Comparison of ENCODE assay signal across 12 cellular contexts in the genomic region with DNA sequence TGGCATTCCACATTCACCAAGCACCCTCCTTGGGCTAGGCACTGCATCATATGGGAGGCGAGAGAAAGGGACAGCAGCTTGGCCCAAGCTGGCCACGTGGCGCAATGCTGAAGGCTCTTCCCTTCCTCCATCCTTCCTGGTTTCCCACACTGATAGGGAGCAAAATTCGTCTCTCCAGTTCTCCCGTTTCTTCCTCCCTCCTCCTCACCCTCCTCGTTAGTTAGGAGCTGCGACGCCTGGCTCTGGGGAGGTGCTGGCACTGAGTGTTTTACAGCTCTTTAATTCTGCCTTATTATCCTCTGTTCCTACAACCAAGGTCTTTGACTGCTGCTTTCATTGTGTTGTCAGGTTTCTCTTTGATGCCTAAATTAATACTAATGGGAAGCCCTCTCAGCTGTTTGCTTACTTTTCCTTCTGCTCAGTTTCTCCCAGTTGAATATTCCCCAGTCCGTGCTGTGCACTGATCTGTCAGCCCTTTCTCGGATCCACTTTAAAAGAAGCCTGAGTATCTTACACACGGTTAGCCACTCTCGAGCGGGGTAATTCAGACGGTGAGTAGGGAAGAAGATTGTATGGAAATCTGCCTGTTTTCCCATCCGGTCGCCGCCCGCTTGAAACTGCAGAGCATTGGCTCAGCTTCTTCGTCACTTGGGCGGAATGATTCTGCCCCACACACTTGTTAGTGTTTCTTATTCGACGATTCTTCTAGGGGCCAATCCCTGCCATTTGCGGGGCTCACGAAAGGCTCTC. TPM values are rescaled to one million over a fixed set of nuclear protein-coding genes. Genes with fewer than 3 reads are reported as not detected.
DNase-seq lines count a peak whose midpoint lies in the region; ATAC-seq, FAIRE-seq and TF ChIP-seq lines count a peak whose summit lies in the region.
"Had no signal": no experiment of that assay in that cellular context is flagged by ENCODE, and none has a peak within 500 bp of the region (broad histone marks: within the 10 kb centered on the region; RNA-seq: fewer than 3 reads in every experiment).

No MANE protein-coding gene starts in this region.

- H3K36me3 Mint-ChIP-seq in endodermal cell (ENCODE audit: low read depth): no peaks in the 10 kb centered on the region
- H3K36me3 Mint-ChIP-seq in stimulated activated effector memory CD8-positive, alpha-beta T cell treated with anti-CD3 and anti-CD28 coated beads, Interleukin-12 subunit alpha, Interleukin-12 subunit beta, amount 100 ng/mL, for 72 hours: no peaks in the 10 kb centered on the region
- H3K36me3 Mint-ChIP-seq: activated naive CD8-positive, alpha-beta T cell; naive B cell had no signal

- intact Hi-C loops in kidney (cut with DNase I): no loop called here

- H3K27ac ChIP-seq in HUES64 (ENCODE audit: low read depth, low read length) (no peak overlapping the region), endodermal cell (ENCODE audit: low read depth, low read length) (no peak overlapping the region), kidney (ENCODE audit: low read depth in 2 of 2, low read length in 2 of 2) (no peak overlapping the region), small intestine (ENCODE audit: low read depth in 1 of 2, low read length in 1 of 2) (no peak overlapping the region)

- H3K4me1 ChIP-seq in HUES64 (ENCODE audit: insufficient read depth, low read length): peaks cover 19% of the 10 kb centered on the region
- no peaks in the 10 kb centered on the region for H3K4me1 ChIP-seq in endodermal cell (ENCODE audit: control insufficient read depth, insufficient read depth, low read length)
- peaks cover 0 to 3% of the 10 kb centered on the region in 2 donors for H3K4me1 ChIP-seq in kidney (ENCODE audit: control insufficient read depth in 1 of 2, insufficient read depth in 1 of 2, low read depth in 1 of 2, low read length in 2 of 2)
- H3K4me1 ChIP-seq in small intestine (ENCODE audit: control insufficient read depth in 2 of 2, insufficient read depth in 1 of 2, low read depth in 1 of 2, low read length in 1 of 2): no peaks in the 10 kb centered on the region

- peak overlapping the region; percentile 46 for H3K4me3 Mint-ChIP-seq in endodermal cell
- no peak overlapping the region for H3K4me3 Mint-ChIP-seq in stimulated activated effector memory CD8-positive, alpha-beta T cell treated with anti-CD3 and anti-CD28 coated beads, Interleukin-12 subunit alpha, Interleukin-12 subunit beta, amount 100 ng/mL, for 72 hours
- H3K4me3 Mint-ChIP-seq: activated naive CD8-positive, alpha-beta T cell; naive B cell had no signal

- H3K27ac Mint-ChIP-seq in endodermal cell: no peak overlapping the region
- no peak overlapping the region for H3K27ac Mint-ChIP-seq in stimulated activated effector memory CD8-positive, alpha-beta T cell treated with anti-CD3 and anti-CD28 coated beads, Interleukin-12 subunit alpha, Interleukin-12 subunit beta, amount 100 ng/mL, for 72 hours
- H3K27ac Mint-ChIP-seq: activated naive CD8-positive, alpha-beta T cell had no signal

- peaks cover 52% of the 10 kb centered on the region for H3K27me3 Mint-ChIP-seq in endodermal cell (ENCODE audit: insufficient read depth)

- no peaks in the 10 kb centered on the region for H3K9me3 ChIP-seq in HUES64 (ENCODE audit: insufficient read depth, low read depth, low read length)
- no peaks in the 10 kb centered on the region for H3K9me3 ChIP-seq in endodermal cell (ENCODE audit: control insufficient read depth, low read length)
- H3K9me3 ChIP-seq in kidney (ENCODE audit: control insufficient read depth in 1 of 2, low read length in 2 of 2): no peaks in the 10 kb centered on the region
- H3K9me3 ChIP-seq in small intestine (ENCODE audit: control insufficient read depth, low read depth): no peaks in the 10 kb centered on the region

- DNase-seq in endodermal cell (peak; percentile 75), kidney (no peak), small intestine (peak; percentile 10), GM10248 (ENCODE audit: extremely low spot score) (no peak), NCI-H446 treated with DMSO at 0.1 percent for 48 hours (lab: John Stamatoyannopoulos, UW) (no peak)
- DNase-seq in stimulated activated effector memory CD8-positive, alpha-beta T cell treated with anti-CD3 and anti-CD28 coated beads, Interleukin-12 subunit alpha, Interleukin-12 subunit beta, amount 100 ng/mL, for 72 hours (ENCODE audit: low spot score in 2 of 2): no peak
- no peak for DNase-seq in stimulated activated CD8-positive, alpha-beta memory T cell treated with anti-CD3 and anti-CD28 coated beads, Interleukin-4, amount 100 ng/mL, for 48 hours
- DNase-seq: naive B cell, NCI-H1436 had no signal

- WGBS in HUES64: 19% methylated on average over 24 of the region's 24 CpGs
- WGBS in endodermal cell (ENCODE audit: insufficient coverage in 1 of 2, insufficient read length in 1 of 2), 2 experiments: 34 to 35% methylated on average over 19 to 24 of the region's 24 CpGs
- WGBS in small intestine, 3 donors: 11 to 18% (median 16%) methylated on average over 24 of the region's 24 CpGs

- TF ChIP-seq CTCF in endodermal cell (conservative IDR thresholded peaks at IDR 0.05) (no peak), kidney (IDR thresholded peaks at IDR 0.05; ENCODE audit: borderline replicate concordance, extremely low read depth, insufficient read depth) (no peak), GM10248 (IDR thresholded peaks at IDR 0.05; ENCODE audit: control extremely low read depth, extremely low read depth, low read depth, missing control alignments) (no peak)

- POLR2A ChIA-PET in GM10248 (lab: Yijun Ruan, JAX): no interaction called here

- no peaks in the 10 kb centered on the region for H3K36me3 ChIP-seq in HUES64 (ENCODE audit: insufficient read depth, low read length)
- H3K36me3 ChIP-seq in endodermal cell (ENCODE audit: control insufficient read depth, insufficient read depth, low read length): no peaks in the 10 kb centered on the region
- H3K36me3 ChIP-seq in kidney (ENCODE audit: control insufficient read depth in 1 of 2, insufficient read depth in 2 of 2, low read length in 2 of 2): no peaks in the 10 kb centered on the region
- no peaks in the 10 kb centered on the region for H3K36me3 ChIP-seq in small intestine (ENCODE audit: control insufficient read depth in 2 of 2, insufficient read depth in 2 of 2, low read length in 2 of 2)

- FAIRE-seq in kidney (lab: Jason Lieb, UNC) (no peak), small intestine (lab: Jason Lieb, UNC) (no peak)
- FAIRE-seq: TTC549 had no signal

- peaks cover 12% of the 10 kb centered on the region for H3K4me1 Mint-ChIP-seq in endodermal cell
- H3K4me1 Mint-ChIP-seq in stimulated activated effector memory CD8-positive, alpha-beta T cell treated with anti-CD3 and anti-CD28 coated beads, Interleukin-12 subunit alpha, Interleukin-12 subunit beta, amount 100 ng/mL, for 72 hours: no peaks in the 10 kb centered on the region

- H3K9me3 Mint-ChIP-seq in endodermal cell: no peaks in the 10 kb centered on the region
- H3K9me3 Mint-ChIP-seq in stimulated activated effector memory CD8-positive, alpha-beta T cell treated with anti-CD3 and anti-CD28 coated beads, Interleukin-12 subunit alpha, Interleukin-12 subunit beta, amount 100 ng/mL, for 72 hours: no peaks in the 10 kb centered on the region
- H3K9me3 Mint-ChIP-seq: naive B cell had no signal

- H3K27me3 ChIP-seq in HUES64 (ENCODE audit: insufficient read depth, low read length) (peaks cover 17% of the 10 kb centered on the region), endodermal cell (ENCODE audit: control insufficient read depth, insufficient read depth, low read length, poor library complexity, severe bottlenecking) (peaks cover 53% of the 10 kb centered on the region), small intestine (ENCODE audit: control insufficient read depth in 2 of 2, insufficient read depth in 2 of 2, low read length in 2 of 2) (peaks cover 0 to 4% of the 10 kb centered on the region in 2 donors)

- ATAC-seq in stimulated activated effector memory CD8-positive, alpha-beta T cell treated with anti-CD3 and anti-CD28 coated beads, Interleukin-12 subunit alpha, Interleukin-12 subunit beta, amount 100 ng/mL, for 72 hours: no peak

- CTCF ChIA-PET in GM10248 (lab: Yijun Ruan, JAX): interaction anchor here (1.0 to 2.1 kb wide), 5 partner anchors 10 to 1302 kb away, joined by 3 to 7 read pairs (median 6); no protein-coding TSS in a partner anchor

- peak overlapping the region; percentile 42 for H3K4me3 ChIP-seq in HUES64 (ENCODE audit: low read length)
- peak overlapping the region; percentile 43 for H3K4me3 ChIP-seq in endodermal cell (ENCODE audit: low read length)
- peak overlapping the region; percentile 30 to 58 for H3K4me3 ChIP-seq in kidney (ENCODE audit: low read length in 2 of 2)
- no peak overlapping the region for H3K4me3 ChIP-seq in small intestine (ENCODE audit: low read depth in 1 of 2, low read length in 2 of 2)

- peak overlapping the region; percentile 23 for H3K9ac ChIP-seq in HUES64 (ENCODE audit: low read depth, low read length)
- no peak overlapping the region for H3K9ac ChIP-seq in endodermal cell (ENCODE audit: extremely low read depth, low read length, poor library complexity, severe bottlenecking)
- no peak overlapping the region for H3K9ac ChIP-seq in kidney (ENCODE audit: low read length in 2 of 2)

RNA-seq across cellular contexts. Expression of gene SMYD2, which starts 56.2 kb away (rescaled TPM):
- polyA plus RNA-seq in HUES64 (2013, experiment 1 of 2): 21.1 TPM
- 19.8 TPM for polyA plus RNA-seq in HUES64 (2013, experiment 2 of 2)
- total RNA-seq in endodermal cell (10 to 100 TPM; 13.8 to 22.4 TPM), kidney (42.9 TPM)
- polyA plus RNA-seq in endodermal cell (2013, experiment 1 of 2): 29.6 TPM
- 24.9 TPM for polyA plus RNA-seq in endodermal cell (2013, experiment 2 of 2)
- polyA plus RNA-seq in kidney (ENCODE audit: insufficient read depth, low read depth, low replicate concordance) (28.9 TPM), small intestine (10 to 100 TPM; 20.8 to 21.3 (median 21.2) TPM)

Comparison
In these comparisons a context has a peak if more than half of its experiments do, and no peak if none do; other contexts are left out.
1. H3K4me3 ChIP-seq: peak in HUES64 (single experiment), endodermal cell (single experiment) and kidney (2 of 2); none in small intestine (0 of 2).
2. DNase-seq: peak in endodermal cell (single experiment) and small intestine (single experiment); none in kidney (single experiment), GM10248 (single experiment), stimulated activated effector memory CD8-positive, alpha-beta T cell treated with anti-CD3 and anti-CD28 coated beads, Interleukin-12 subunit alpha, Interleukin-12 subunit beta, amount 100 ng/mL, for 72 hours (0 of 2), stimulated activated CD8-positive, alpha-beta memory T cell treated with anti-CD3 and anti-CD28 coated beads, Interleukin-4, amount 100 ng/mL, for 48 hours (single experiment) and NCI-H446 treated with DMSO at 0.1 percent for 48 hours (single experiment).